32 cellular contexts compared by ENCODE assay signal in the genomic region with DNA sequence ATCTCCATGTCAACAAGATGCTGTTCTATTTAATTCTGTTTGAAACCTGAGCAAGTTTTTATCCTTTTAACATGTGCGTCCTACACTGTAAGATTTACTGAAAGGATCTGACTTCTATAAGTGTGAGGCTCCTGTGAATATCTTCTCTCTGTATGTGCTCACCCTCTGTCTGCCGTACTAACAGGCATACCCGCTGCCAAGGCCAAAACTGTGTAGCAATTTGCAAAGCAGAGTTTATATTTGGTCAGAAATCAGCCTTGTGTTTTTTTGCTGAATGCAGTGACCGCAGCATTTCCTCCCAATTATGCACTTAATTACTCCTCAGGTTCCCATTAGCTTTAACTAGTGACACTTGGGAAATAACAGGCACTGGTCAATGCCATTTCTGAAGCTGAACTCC. TPM values are rescaled to one million over a fixed set of nuclear protein-coding genes. Genes with fewer than 3 reads are reported as not detected.
A peak's percentile ranks its signal among the peaks of the same experiment; 100 is the strongest.
DNase-seq lines count a peak whose midpoint lies in the region; ATAC-seq and TF ChIP-seq lines count a peak whose summit lies in the region.
"Had no signal": no experiment of that assay in that cellular context is flagged by ENCODE, and none has a peak within 500 bp of the region (broad histone marks: within the 10 kb centered on the region; RNA-seq: fewer than 3 reads in every experiment).

No MANE protein-coding gene starts in this region.

- H3K36me3 ChIP-seq in testis (ENCODE audit: low read depth, missing control alignments) = no peaks in the 10 kb centered on the region
- H3K36me3 ChIP-seq: esophagus squamous epithelium, sigmoid colon, transverse colon, WERI-Rb-1 had no signal

- H3K27ac ChIP-seq in testis = no peak overlapping the region
- H3K27ac ChIP-seq: A549, esophagus squamous epithelium, sigmoid colon, transverse colon, WERI-Rb-1 had no signal

- POLR2A ChIA-PET in activated naive CD8-positive, alpha-beta T cell treated with anti-CD3 and anti-CD28 coated beads, Interleukin-2, amount 10 ng/mL, durations not matched to agents 7 days and 5 days (lab: Charles Lee) = interaction anchor here (1.2 to 3.9 kb wide), 3 partner anchors 9 to 41 kb away, joined by 3 to 23 read pairs (median 5); no protein-coding TSS in a partner anchor

- peaks cover 83% of the 10 kb centered on the region for H3K4me1 Mint-ChIP-seq in activated naive CD8-positive, alpha-beta T cell treated with anti-CD3 and anti-CD28 coated beads, Interleukin-2, amount 10 ng/mL, durations not matched to agents 7 days and 5 days
- peaks cover 77% of the 10 kb centered on the region for H3K4me1 Mint-ChIP-seq in activated naive CD8-positive, alpha-beta T cell treated with anti-CD3 and anti-CD28 coated beads for 36 hours
- peaks cover 89% of the 10 kb centered on the region for H3K4me1 Mint-ChIP-seq in central memory CD8-positive, alpha-beta T cell

- TF ChIP-seq POLR2A in testis (IDR thresholded peaks at IDR 0.05) = no peak

- H3K4me1 ChIP-seq in testis = peaks cover 18% of the 10 kb centered on the region
- H3K4me1 ChIP-seq: A549, Caco-2 had no signal

- peaks cover 43% of the 10 kb centered on the region for H3K36me3 Mint-ChIP-seq in activated naive CD8-positive, alpha-beta T cell treated with anti-CD3 and anti-CD28 coated beads, Interleukin-2, amount 10 ng/mL, durations not matched to agents 7 days and 5 days
- peaks cover 28% of the 10 kb centered on the region for H3K36me3 Mint-ChIP-seq in activated naive CD8-positive, alpha-beta T cell treated with anti-CD3 and anti-CD28 coated beads for 36 hours
- H3K36me3 Mint-ChIP-seq in central memory CD8-positive, alpha-beta T cell (ENCODE audit: insufficient read depth) = peaks cover 7% of the 10 kb centered on the region
- H3K36me3 Mint-ChIP-seq: mesothelial cell of epicardium had no signal

- no peak overlapping the region for H3K4me3 ChIP-seq in testis
- H3K4me3 ChIP-seq: A549, esophagus squamous epithelium, sigmoid colon, transverse colon had no signal

- H3K4me3 Mint-ChIP-seq in activated naive CD8-positive, alpha-beta T cell treated with anti-CD3 and anti-CD28 coated beads, Interleukin-2, amount 10 ng/mL, durations not matched to agents 7 days and 5 days = peak overlapping the region; percentile 34
- H3K4me3 Mint-ChIP-seq in activated naive CD8-positive, alpha-beta T cell treated with anti-CD3 and anti-CD28 coated beads for 36 hours = no peak overlapping the region
- peak overlapping the region; percentile 29 for H3K4me3 Mint-ChIP-seq in central memory CD8-positive, alpha-beta T cell
- H3K4me3 Mint-ChIP-seq: activated T-helper 1 cell treated with anti-CD3 and anti-CD28 coated beads, Interleukin-12 subunit alpha, Interleukin-12 subunit beta, Interleukin-2, Interleukin-4 antibody, amounts not matched to agents 30 ng/mL and 10 ng/mL and 1 ng/mL, durations not matched to agents 14 hours and 24 hours and 36 hours; brain; mesothelial cell of epicardium had no signal

- intact Hi-C loops in testis (cut with DNase I; ENCODE audit: low total_unique reads) = no loop called here

- ATAC-seq in activated naive CD8-positive, alpha-beta T cell treated with anti-CD3 and anti-CD28 coated beads, Interleukin-2, amount 10 ng/mL, durations not matched to agents 7 days and 5 days (ENCODE audit: low read depth) = no peak
- no peak for ATAC-seq in central memory CD8-positive, alpha-beta T cell (replicated peaks; ENCODE audit: extremely low read depth, poor library complexity, severe bottlenecking)
- no peak for ATAC-seq in GM21390 (IDR thresholded peaks at IDR 0.05; ENCODE audit: unreplicated experiment)
- ATAC-seq: A549 had no signal

- no peak for TF ChIP-seq CTCF in testis (IDR thresholded peaks at IDR 0.05)

- H3K27me3 ChIP-seq in testis = no peaks in the 10 kb centered on the region
- H3K27me3 ChIP-seq: esophagus squamous epithelium, sigmoid colon, transverse colon had no signal

- peak overlapping the region; percentile 76 for H3K27ac Mint-ChIP-seq in activated naive CD8-positive, alpha-beta T cell treated with anti-CD3 and anti-CD28 coated beads, Interleukin-2, amount 10 ng/mL, durations not matched to agents 7 days and 5 days
- H3K27ac Mint-ChIP-seq in activated naive CD8-positive, alpha-beta T cell treated with anti-CD3 and anti-CD28 coated beads for 36 hours = no peak overlapping the region
- no peak overlapping the region for H3K27ac Mint-ChIP-seq in central memory CD8-positive, alpha-beta T cell (ENCODE audit: low read depth)
- H3K27ac Mint-ChIP-seq: activated T-helper 1 cell treated with anti-CD3 and anti-CD28 coated beads, Interleukin-12 subunit alpha, Interleukin-12 subunit beta, Interleukin-2, Interleukin-4 antibody, amounts not matched to agents 30 ng/mL and 10 ng/mL and 1 ng/mL, durations not matched to agents 14 hours and 24 hours and 36 hours; mesothelial cell of epicardium had no signal

- no peak for DNase-seq in activated naive CD8-positive, alpha-beta T cell treated with anti-CD3 and anti-CD28 coated beads, Interleukin-2, amount 10 ng/mL, durations not matched to agents 7 days and 5 days
- DNase-seq in activated naive CD8-positive, alpha-beta T cell treated with anti-CD3 and anti-CD28 coated beads for 36 hours = no peak
- DNase-seq in NOMO-1 (lab: John Stamatoyannopoulos, UW; ENCODE audit: unreplicated experiment in 2 of 2) (peak; percentile 87 to 88), testis (peak; percentile 55), NCI-H187 (lab: John Stamatoyannopoulos, UW) (no peak), nucleus accumbens (lab: John Stamatoyannopoulos, UW) (no peak)
- DNase-seq in central memory CD8-positive, alpha-beta T cell (ENCODE audit: low spot score in 2 of 2) = no peak
- DNase-seq: activated CD4-positive, alpha-beta T cell treated with anti-CD3 and anti-CD28 coated beads for 48 hours; activated naive CD4-positive, alpha-beta T cell treated with Interleukin-2 at 50 U/mL for 16 hours; amniotic stem cell; Caco-2; DMS53; esophagus squamous epithelium; foreskin melanocyte; KBM-7; MM.1S; naive B cell; NCI-H1417 treated with DMSO at 0.1 percent for 48 hours; NCI-H2081 treated with DMSO at 0.1 percent for 48 hours; NCI-H345; NCI-H69; sigmoid colon; stimulated activated CD4-positive, alpha-beta T cell treated with anti-CD3 and anti-CD28 coated beads, Interleukin-12 subunit alpha, Interleukin-12 subunit beta, amount 100 ng/mL, for 4 hours; stimulated activated CD4-positive, alpha-beta T cell treated with anti-CD3 and anti-CD28 coated beads, Interleukin-4, amount 100 ng/mL, for 1 hour; T1000; transverse colon; WERI-Rb-1 had no signal

- peaks cover 7% of the 10 kb centered on the region for H3K9me3 Mint-ChIP-seq in activated naive CD8-positive, alpha-beta T cell treated with anti-CD3 and anti-CD28 coated beads, Interleukin-2, amount 10 ng/mL, durations not matched to agents 7 days and 5 days
- H3K9me3 Mint-ChIP-seq in activated naive CD8-positive, alpha-beta T cell treated with anti-CD3 and anti-CD28 coated beads for 36 hours = peaks cover 11% of the 10 kb centered on the region
- H3K9me3 Mint-ChIP-seq in central memory CD8-positive, alpha-beta T cell = peaks cover 5% of the 10 kb centered on the region
- H3K9me3 Mint-ChIP-seq: brain, mesothelial cell of epicardium had no signal

- H3K27me3 Mint-ChIP-seq in activated naive CD8-positive, alpha-beta T cell treated with anti-CD3 and anti-CD28 coated beads, Interleukin-2, amount 10 ng/mL, durations not matched to agents 7 days and 5 days = no peaks in the 10 kb centered on the region
- H3K27me3 Mint-ChIP-seq in activated naive CD8-positive, alpha-beta T cell treated with anti-CD3 and anti-CD28 coated beads for 36 hours = no peaks in the 10 kb centered on the region
- no peaks in the 10 kb centered on the region for H3K27me3 Mint-ChIP-seq in central memory CD8-positive, alpha-beta T cell
- H3K27me3 Mint-ChIP-seq: naive B cell had no signal

- H3K9me3 ChIP-seq in testis = no peaks in the 10 kb centered on the region
- H3K9me3 ChIP-seq: A549, Caco-2, esophagus squamous epithelium, sigmoid colon, transverse colon had no signal

- 54 to 72% methylated on average over 4 of the region's 4 CpGs for WGBS in testis, 2 donors

RNA-seq across cellular contexts. Expression of gene CHST11, which starts 12.3 kb away (rescaled TPM):
- 10 to 100 TPM; 64.9 to 72.9 TPM for total RNA-seq in activated naive CD8-positive, alpha-beta T cell treated with anti-CD3 and anti-CD28 coated beads, Interleukin-2, amount 10 ng/mL, durations not matched to agents 7 days and 5 days
- 10 to 100 TPM; 19.1 to 21.9 TPM for total RNA-seq in activated naive CD8-positive, alpha-beta T cell treated with anti-CD3 and anti-CD28 coated beads for 36 hours
- total RNA-seq in testis = 10 to 100 TPM; 23.9 to 36.9 TPM
- 5.1 TPM for polyA plus RNA-seq in testis (ENCODE audit: insufficient read depth, low read depth, low replicate concordance)

Comparison
In these comparisons a context has a peak if more than half of its experiments do, and no peak if none do; other contexts are left out.
1. DNase-seq: peak in NOMO-1 (2 of 2) and testis (single experiment); none in activated naive CD8-positive, alpha-beta T cell treated with anti-CD3 and anti-CD28 coated beads, Interleukin-2, amount 10 ng/mL, durations not matched to agents 7 days and 5 days (single experiment), activated naive CD8-positive, alpha-beta T cell treated with anti-CD3 and anti-CD28 coated beads for 36 hours (single experiment), central memory CD8-positive, alpha-beta T cell (0 of 2), NCI-H187 (0 of 2) and nucleus accumbens (0 of 56).